In genomic region chr19:6768236-6768785, GRCh38 we compare ENCODE assay signal across 1 cellular context.
TF ChIP-seq lines count a peak whose summit lies in the region.

No MANE protein-coding gene starts in this region.

TF ChIP-seq in GM12878, 131 proteins besides CTCF, POLR2A, EP300 and RAD21:
- TF ChIP-seq RB1 (IDR thresholded peaks at IDR 0.05; ENCODE audit: borderline replicate concordance) (no peak), NR2F1 (conservative IDR thresholded peaks at IDR 0.05) (no peak), SMARCA5 (IDR thresholded peaks at IDR 0.05) (peak; percentile 72; the same call in 1 of the 2 replicates), IKZF1 (conservative IDR thresholded peaks at IDR 0.05) (0 out of 2 replicates have a peak, but pooled peaks have one; percentile 38), SPI1 (IDR thresholded peaks at IDR 0.05; ENCODE audit: borderline replicate concordance, insufficient read depth, low read depth, low read length) (peak; percentile 12; the same call in 1 of the 2 replicates), ZNF384 (IDR thresholded peaks at IDR 0.05; ENCODE audit: borderline replicate concordance, low read depth, low read length) (no peak), RAD51 (IDR thresholded peaks at IDR 0.05) (no peak)
TF ChIP-seq in GM12878: peak in this region for 3.
